1 cellular context compared by ENCODE assay signal in the genomic region with DNA sequence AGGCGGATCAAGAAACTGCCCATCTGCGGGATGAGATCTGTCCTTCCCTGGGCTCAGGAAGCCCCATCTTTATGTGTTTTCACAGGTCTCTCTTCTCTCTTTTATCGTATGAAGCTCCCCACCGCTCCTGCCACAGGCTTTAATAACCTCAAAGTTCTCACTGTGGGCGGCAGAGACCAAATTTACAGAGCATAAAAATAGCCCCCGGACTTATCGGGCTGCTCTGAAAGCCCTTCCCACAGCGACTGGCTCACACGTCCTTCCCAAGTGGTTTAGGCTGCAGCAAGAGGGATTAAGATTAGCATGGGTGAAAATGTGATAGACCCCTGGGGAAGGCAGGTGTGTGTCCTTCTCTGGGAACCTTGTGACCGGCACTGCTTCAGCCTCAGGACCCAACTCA.
TF ChIP-seq lines count a peak whose summit lies in the region.

No MANE protein-coding gene starts in this region.

TF ChIP-seq in K562, 482 proteins besides CTCF, POLR2A, EP300 and RAD21:
- TF ChIP-seq TCF3 (CRISPR knock-in tag; IDR thresholded peaks at IDR 0.05), result peak; percentile 35; the same call in 1 of the 2 replicates
- no peak for TF ChIP-seq E2F3 (CRISPR knock-in tag; IDR thresholded peaks at IDR 0.05)
